Comparison of ENCODE assay signal across 22 cellular contexts in genomic region chr2:240894006-240894405, GRCh38. TPM values are rescaled to one million over a fixed set of nuclear protein-coding genes. Genes with fewer than 3 reads are reported as not detected.
DNase-seq lines count a peak whose midpoint lies in the region; ATAC-seq and TF ChIP-seq lines count a peak whose summit lies in the region.
"Had no signal": no experiment of that assay in that cellular context is flagged by ENCODE, and none has a peak within 500 bp of the region (broad histone marks: within the 10 kb centered on the region; RNA-seq: fewer than 3 reads in every experiment).

No MANE protein-coding gene starts in this region.

- H3K36me3 ChIP-seq in SJSA1 = no peaks in the 10 kb centered on the region
- H3K36me3 ChIP-seq in Peyer's patch = no peaks in the 10 kb centered on the region
- no peaks in the 10 kb centered on the region for H3K36me3 ChIP-seq in thyroid gland
- H3K36me3 ChIP-seq: MG63 had no signal

- DNase-seq in Calu3 (no peak), SJSA1 (ENCODE audit: low read depth in 1 of 2, low spot score in 2 of 2) (no peak), kidney tubule cell (ENCODE audit: low spot score) (peak; percentile 60), Peyer's patch (no peak), thyroid gland (no peak)
- DNase-seq: COR-L47, DMS53, KG1, NCI-H1105, NCI-H187 treated with DMSO at 0.1 percent for 48 hours, NCI-H2171, NCI-H774, Right ventricle myocardium superior had no signal

- H3K27ac ChIP-seq in SJSA1 = peak overlapping the region; percentile 68
- H3K27ac ChIP-seq in skin epidermis = peak overlapping the region in 14 of 21 experiments; percentile 6 to 77 (median 34)
- no peak overlapping the region for H3K27ac ChIP-seq in Peyer's patch
- no peak overlapping the region for H3K27ac ChIP-seq in thyroid gland

- CTCF ChIA-PET in Calu3 (lab: Charles Lee) = interaction anchor here (1.1 kb wide), 1 partner anchor 20 kb away, joined by 4 read pairs; no protein-coding TSS in a partner anchor

- no peaks in the 10 kb centered on the region for H3K9me3 Mint-ChIP-seq in Calu3 (ENCODE audit: low read depth, unreplicated experiment)
- H3K9me3 Mint-ChIP-seq: CD14-positive monocyte had no signal

- H3K9me3 ChIP-seq in SJSA1 (replicated peaks) (no peaks in the 10 kb centered on the region), Peyer's patch (no peaks in the 10 kb centered on the region), thyroid gland (no peaks in the 10 kb centered on the region)
- H3K9me3 ChIP-seq: A549, MG63 had no signal

- H3K27me3 ChIP-seq in SJSA1 (replicated peaks) (no peaks in the 10 kb centered on the region), Peyer's patch (no peaks in the 10 kb centered on the region), thyroid gland (no peaks in the 10 kb centered on the region)
- H3K27me3 ChIP-seq: MG63 had no signal

- intact Hi-C loops in Calu3 (cut with micrococcal nuclease; ENCODE audit: unreplicated experiment) (no loop called here), thyroid gland (cut with DNase I) (no loop called here)

- TF ChIP-seq CTCF in Calu3 (IDR thresholded peaks at IDR 0.05; ENCODE audit: unreplicated experiment) = no peak
- no peak for TF ChIP-seq CTCF in Peyer's patch (IDR thresholded peaks at IDR 0.05)
- no peak for TF ChIP-seq CTCF in thyroid gland (IDR thresholded peaks at IDR 0.05)

- H3K4me3 ChIP-seq in SJSA1 (no peak overlapping the region), skin epidermis (peak overlapping the region in 6 of 7 experiments; percentile 4 to 28 (median 15)), Peyer's patch (no peak overlapping the region), thyroid gland (replicated peaks in 1 of 3) (no peak overlapping the region)
- H3K4me3 ChIP-seq: A549, GM12878, MG63 had no signal

- BruUV-seq in Calu3 (replicated peaks; lab: Mats Ljungman, UMichigan) = no TSS peak

- H3K36me3 Mint-ChIP-seq in Calu3 (ENCODE audit: insufficient read depth, unreplicated experiment) = peaks cover 31% of the 10 kb centered on the region
- H3K36me3 Mint-ChIP-seq: CD14-positive monocyte had no signal

- H3K4me3 Mint-ChIP-seq in Calu3 (ENCODE audit: low read depth, unreplicated experiment) = peak overlapping the region; percentile 12
- H3K4me3 Mint-ChIP-seq: CD14-positive monocyte had no signal

- H3K27ac Mint-ChIP-seq in Calu3 (ENCODE audit: unreplicated experiment) = no peak overlapping the region
- H3K27ac Mint-ChIP-seq: CD14-positive monocyte had no signal

- H3K4me1 Mint-ChIP-seq in Calu3 (ENCODE audit: low read depth, unreplicated experiment) = peaks cover 46% of the 10 kb centered on the region
- H3K4me1 Mint-ChIP-seq: CD14-positive monocyte had no signal

- H3K4me1 ChIP-seq in SJSA1 (replicated peaks) (peaks cover 47% of the 10 kb centered on the region), Peyer's patch (peaks cover 0 to 15% (median 0%) of the 10 kb centered on the region in 4 donors), thyroid gland (peaks cover 0 to 15% of the 10 kb centered on the region in 2 donors)

- no peaks in the 10 kb centered on the region for H3K27me3 Mint-ChIP-seq in Calu3 (ENCODE audit: unreplicated experiment)

- WGBS in thyroid gland, 2 donors = 82% methylated on average over 5 of the region's 9 CpGs; no CpG with 5 or more reads in 1 of the 2 donors

- TF ChIP-seq POLR2A in Peyer's patch (IDR thresholded peaks at IDR 0.05) (no peak), thyroid gland (IDR thresholded peaks at IDR 0.05) (no peak)

- no peak for ATAC-seq in GM19463 (IDR thresholded peaks at IDR 0.05; ENCODE audit: unreplicated experiment)
- ATAC-seq in HG03196 (IDR thresholded peaks at IDR 0.05; ENCODE audit: unreplicated experiment) = no peak
- ATAC-seq: A549 had no signal

RNA-seq across cellular contexts. Expression of gene MAB21L4, which starts 1.9 kb away (rescaled TPM):
- 2.8 and 3.0 TPM in 2 replicates for total RNA-seq in Calu3 (2022)
- 0.42 and 0.91 TPM in 2 replicates for total RNA-seq in SJSA1 (2014; rRNA removed; shearing (Covaris generic))
- 1 to 10 TPM in 3 of 4 donors, not detected in 1; 2.1 to 6.1 (median 3.7) TPM for total RNA-seq in Peyer's patch
- under 1 TPM in 2 of 4 donors, not detected in 2; 0.33 to 0.81 TPM for total RNA-seq in thyroid gland
- total RNA-seq: G401, GM12878, NCI-H460, Right ventricle myocardium superior had no signal

RNA-seq across cellular contexts. Expression of gene CROCC2, which starts 12.1 kb away (rescaled TPM):
- not detected in 2 replicates for total RNA-seq in Calu3 (2022)
- total RNA-seq in SJSA1 (2014; rRNA removed; shearing (Covaris generic)) = not detected in 2 replicates
- under 1 TPM in 2 of 4 donors, not detected in 2; 0.27 to 0.83 TPM for total RNA-seq in Peyer's patch
- not detected for total RNA-seq in thyroid gland
- total RNA-seq: G401, GM12878, NCI-H460, Right ventricle myocardium superior had no signal

RNA-seq across cellular contexts. Expression of gene AGXT, which starts 25.4 kb away (rescaled TPM):
- total RNA-seq in Calu3 (2022) = not detected in 2 replicates
- 0.26 TPM in 1 of 2 replicates, not detected in the other for total RNA-seq in SJSA1 (2014; rRNA removed; shearing (Covaris generic))
- 1 to 10 TPM in 1 of 4 donors, not detected in 3; 1.5 TPM for total RNA-seq in Peyer's patch
- total RNA-seq in thyroid gland = not detected
- total RNA-seq: G401, NCI-H460, Right ventricle myocardium superior had no signal

Comparison
In these comparisons a context has a peak if more than half of its experiments do, and no peak if none do; other contexts are left out.
1. H3K27ac ChIP-seq: peak in SJSA1 (single experiment) and skin epidermis (14 of 21); none in Peyer's patch (0 of 4) and thyroid gland (0 of 3).
2. H3K4me3 ChIP-seq: peak in skin epidermis (6 of 7); none in SJSA1 (single experiment), Peyer's patch (0 of 4) and thyroid gland (0 of 3).